ENCODE assay signal across 12 cellular contexts in genomic region chr7:101911011-101911799, GRCh38.
DNase-seq lines count a peak whose midpoint lies in the region; ATAC-seq and TF ChIP-seq lines count a peak whose summit lies in the region.
"Had no signal": no experiment of that assay in that cellular context is flagged by ENCODE, and none has a peak within 500 bp of the region (broad histone marks: within the 10 kb centered on the region; RNA-seq: fewer than 3 reads in every experiment).

No MANE protein-coding gene starts in this region.

- intact Hi-C loops in prostate gland (cut with DNase I): loop anchor here (5.0 kb wide), 1 partner anchor 54 kb away; no protein-coding TSS in a partner anchor

- H3K4me3 ChIP-seq in prostate gland: no peak overlapping the region

- POLR2A ChIA-PET in activated CD4-positive, alpha-beta T cell treated with anti-CD3 and anti-CD28 coated beads, Interleukin-2, amount 10 ng/mL, durations not matched to agents 7 days and 5 days (lab: Charles Lee): no interaction called here

- no peak overlapping the region for H3K4me3 Mint-ChIP-seq in chondrocyte (ENCODE audit: unreplicated experiment)
- H3K4me3 Mint-ChIP-seq in activated CD4-positive, alpha-beta T cell treated with anti-CD3 and anti-CD28 coated beads, Interleukin-2, amount 10 ng/mL, durations not matched to agents 7 days and 5 days: no peak overlapping the region
- H3K4me3 Mint-ChIP-seq: activated naive CD4-positive, alpha-beta T cell treated with anti-CD3 and anti-CD28 coated beads, Interleukin-2, amount 50 U/mL, for 24 hours; CD8-positive, alpha-beta T cell; central memory CD8-positive, alpha-beta T cell; T-helper 17 cell had no signal

- TF ChIP-seq POLR2A in prostate gland (IDR thresholded peaks at IDR 0.05): no peak

- H3K27me3 ChIP-seq in prostate gland (replicated peaks; ENCODE audit: insufficient read depth): no peaks in the 10 kb centered on the region

- peak; percentile 7 for ATAC-seq in left lobe of liver
- no peak for ATAC-seq in GM21367 (IDR thresholded peaks at IDR 0.05; ENCODE audit: unreplicated experiment)
- ATAC-seq: CD8-positive, alpha-beta T cell; T-helper 17 cell had no signal

- no peaks in the 10 kb centered on the region for H3K9me3 Mint-ChIP-seq in chondrocyte (ENCODE audit: low read depth)
- H3K9me3 Mint-ChIP-seq in activated CD4-positive, alpha-beta T cell treated with anti-CD3 and anti-CD28 coated beads, Interleukin-2, amount 10 ng/mL, durations not matched to agents 7 days and 5 days: no peaks in the 10 kb centered on the region
- H3K9me3 Mint-ChIP-seq: activated naive CD4-positive, alpha-beta T cell treated with anti-CD3 and anti-CD28 coated beads, Interleukin-2, amount 50 U/mL, for 24 hours; CD8-positive, alpha-beta T cell; central memory CD8-positive, alpha-beta T cell had no signal

- H3K9me3 ChIP-seq in prostate gland: no peaks in the 10 kb centered on the region

- H3K27ac Mint-ChIP-seq in chondrocyte (ENCODE audit: unreplicated experiment): no peak overlapping the region
- no peak overlapping the region for H3K27ac Mint-ChIP-seq in activated CD4-positive, alpha-beta T cell treated with anti-CD3 and anti-CD28 coated beads, Interleukin-2, amount 10 ng/mL, durations not matched to agents 7 days and 5 days
- H3K27ac Mint-ChIP-seq: activated naive CD4-positive, alpha-beta T cell treated with anti-CD3 and anti-CD28 coated beads, Interleukin-2, amount 50 U/mL, for 24 hours; CD8-positive, alpha-beta T cell; T-helper 17 cell had no signal

- no peaks in the 10 kb centered on the region for H3K36me3 Mint-ChIP-seq in chondrocyte (ENCODE audit: low read depth)
- H3K36me3 Mint-ChIP-seq in activated CD4-positive, alpha-beta T cell treated with anti-CD3 and anti-CD28 coated beads, Interleukin-2, amount 10 ng/mL, durations not matched to agents 7 days and 5 days (ENCODE audit: low read depth): no peaks in the 10 kb centered on the region

- DNase-seq in chondrocyte (ENCODE audit: low spot score) (peak; percentile 79), left lobe of liver (ENCODE audit: low spot score) (peak; percentile 50), prostate gland (ENCODE audit: low spot score) (no peak), NCI-H2029 (lab: John Stamatoyannopoulos, UW) (no peak)
- no peak for DNase-seq in activated CD4-positive, alpha-beta T cell treated with anti-CD3 and anti-CD28 coated beads, Interleukin-2, amount 10 ng/mL, durations not matched to agents 7 days and 5 days
- DNase-seq in activated CD8-positive, alpha-beta memory T cell treated with anti-CD3 and anti-CD28 coated beads, Interleukin-2, amount 50 U/mL, for 48 hours: no peak
- DNase-seq: CD8-positive, alpha-beta T cell; stimulated activated CD4-positive, alpha-beta T cell treated with anti-CD3 and anti-CD28 coated beads, Interleukin-15, amount 100 ng/mL, for 24 hours; T-helper 17 cell had no signal

- H3K4me1 Mint-ChIP-seq in chondrocyte (ENCODE audit: low read depth): peaks cover 23% of the 10 kb centered on the region
- H3K4me1 Mint-ChIP-seq in activated CD4-positive, alpha-beta T cell treated with anti-CD3 and anti-CD28 coated beads, Interleukin-2, amount 10 ng/mL, durations not matched to agents 7 days and 5 days: peaks cover 2% of the 10 kb centered on the region

- CTCF ChIA-PET in activated CD4-positive, alpha-beta T cell treated with anti-CD3 and anti-CD28 coated beads, Interleukin-2, amount 10 ng/mL, durations not matched to agents 7 days and 5 days (lab: Charles Lee): interaction anchor here (0.6 kb wide), 2 partner anchors 40 to 139 kb away, joined by 4 read pairs; no protein-coding TSS in a partner anchor

- H3K4me1 ChIP-seq in prostate gland (replicated peaks): no peaks in the 10 kb centered on the region

- H3K36me3 ChIP-seq in prostate gland: peaks cover 0 to 2% of the 10 kb centered on the region in 2 donors

- TF ChIP-seq CTCF in chondrocyte (IDR thresholded peaks at IDR 0.05): no peak
- no peak for TF ChIP-seq CTCF in prostate gland (IDR thresholded peaks at IDR 0.05)

- peak overlapping the region; percentile 38 to 50 for H3K27ac ChIP-seq in prostate gland

- 92% methylated on average over 17 of the region's 17 CpGs for WGBS in prostate gland

- no peaks in the 10 kb centered on the region for H3K27me3 Mint-ChIP-seq in chondrocyte (ENCODE audit: low read depth)
- H3K27me3 Mint-ChIP-seq in activated CD4-positive, alpha-beta T cell treated with anti-CD3 and anti-CD28 coated beads, Interleukin-2, amount 10 ng/mL, durations not matched to agents 7 days and 5 days: no peaks in the 10 kb centered on the region
- H3K27me3 Mint-ChIP-seq: activated naive CD4-positive, alpha-beta T cell treated with anti-CD3 and anti-CD28 coated beads, Interleukin-2, amount 50 U/mL, for 24 hours; central memory CD8-positive, alpha-beta T cell; T-helper 17 cell had no signal

Comparison
In these comparisons a context has a peak if more than half of its experiments do, and no peak if none do; other contexts are left out.
1. DNase-seq: peak in chondrocyte (single experiment) and left lobe of liver (single experiment); none in prostate gland (single experiment), activated CD4-positive, alpha-beta T cell treated with anti-CD3 and anti-CD28 coated beads, Interleukin-2, amount 10 ng/mL, durations not matched to agents 7 days and 5 days (single experiment), activated CD8-positive, alpha-beta memory T cell treated with anti-CD3 and anti-CD28 coated beads, Interleukin-2, amount 50 U/mL, for 48 hours (single experiment) and NCI-H2029 (single experiment).